Comparison of ENCODE assay signal across 8 cellular contexts in genomic region chr15:100338971-100339444, GRCh38. TPM values are rescaled to one million over a fixed set of nuclear protein-coding genes. Genes with fewer than 3 reads are reported as not detected.
DNase-seq lines count a peak whose midpoint lies in the region; ATAC-seq and TF ChIP-seq lines count a peak whose summit lies in the region.

No MANE protein-coding gene starts in this region.

- H3K4me1 ChIP-seq in PC-9 (replicated peaks; ENCODE audit: insufficient read depth) (0 out of 2 replicates have a peak, but pooled peaks cover 5% of the 10 kb centered on the region), cardiac muscle cell (ENCODE audit: low read depth) (no peaks in the 10 kb centered on the region), prostate gland (replicated peaks) (no peaks in the 10 kb centered on the region)

- POLR2A ChIA-PET in PC-9 (lab: Charles Lee; ENCODE audit: unreplicated experiment): interaction anchor here (0.5 to 0.6 kb wide), 2 partner anchors 321 to 935 kb away, joined by 3 to 4 read pairs; no protein-coding TSS in a partner anchor

- TF ChIP-seq POLR2A in prostate gland (IDR thresholded peaks at IDR 0.05): no peak

- H3F3A ChIP-seq in PC-9 (ENCODE audit: insufficient read depth, low read depth): no peaks in the 10 kb centered on the region

- H3K4me3 ChIP-seq in PC-9 (no peak overlapping the region), cardiac muscle cell (no peak overlapping the region), prostate gland (no peak overlapping the region)

- H3K36me3 ChIP-seq in PC-9 (ENCODE audit: low read depth) (no peaks in the 10 kb centered on the region), cardiac muscle cell (no peaks in the 10 kb centered on the region), prostate gland (no peaks in the 10 kb centered on the region)

- H2AFZ ChIP-seq in PC-9: no peak overlapping the region

- intact Hi-C loops in Calu3 (cut with micrococcal nuclease; ENCODE audit: unreplicated experiment): loop anchor here (2.0 kb wide), 1 partner anchor 410 kb away; no protein-coding TSS in a partner anchor
- intact Hi-C loops in PC-9 (cut with micrococcal nuclease; ENCODE audit: unreplicated experiment): loop anchor here (1.0 to 5.0 kb wide), 4 partner anchors 92 to 410 kb away; no protein-coding TSS in a partner anchor
- intact Hi-C loops in prostate gland (cut with DNase I): loop anchor here (2.0 kb wide), 1 partner anchor 410 kb away; no protein-coding TSS in a partner anchor

- CTCF ChIA-PET in Calu3 (lab: Charles Lee): interaction anchor here (0.7 to 1.2 kb wide), 4 partner anchors 11 to 413 kb away, joined by 3 to 7 read pairs (median 5); no protein-coding TSS in a partner anchor
- CTCF ChIA-PET in PC-9 (lab: Charles Lee): interaction anchor here (0.7 to 1.2 kb wide), 3 partner anchors 11 to 411 kb away, joined by 3 to 5 read pairs (median 4); no protein-coding TSS in a partner anchor

- H3K9me2 ChIP-seq in PC-9 (ENCODE audit: insufficient read depth): no peaks in the 10 kb centered on the region

- H3K9me3 Mint-ChIP-seq in Calu3 (ENCODE audit: low read depth, unreplicated experiment): no peaks in the 10 kb centered on the region
- no peaks in the 10 kb centered on the region for H3K9me3 Mint-ChIP-seq in activated naive CD8-positive, alpha-beta T cell (ENCODE audit: low read depth)

- no peak overlapping the region for H3K27ac Mint-ChIP-seq in Calu3 (ENCODE audit: unreplicated experiment)
- H3K27ac Mint-ChIP-seq in activated naive CD8-positive, alpha-beta T cell: peak overlapping the region; percentile 56

- peak; percentile 31 for TF ChIP-seq CTCF in Calu3 (IDR thresholded peaks at IDR 0.05; ENCODE audit: unreplicated experiment)
- peak; percentile 72 for TF ChIP-seq CTCF in PC-9 (conservative IDR thresholded peaks at IDR 0.05)
- peak; percentile 82 for TF ChIP-seq CTCF in cardiac muscle cell (IDR thresholded peaks at IDR 0.05; ENCODE audit: low read depth, low read length)
- TF ChIP-seq CTCF in prostate gland (IDR thresholded peaks at IDR 0.05): peak; percentile 42 to 92 (median 85)

- H3K4me1 Mint-ChIP-seq in Calu3 (ENCODE audit: low read depth, unreplicated experiment): no peaks in the 10 kb centered on the region
- H3K4me1 Mint-ChIP-seq in activated naive CD8-positive, alpha-beta T cell (ENCODE audit: low read depth): peaks cover 44% of the 10 kb centered on the region

- H3K79me2 ChIP-seq in PC-9 (ENCODE audit: low read depth): no peaks in the 10 kb centered on the region

- no peak overlapping the region for H3K4me3 Mint-ChIP-seq in Calu3 (ENCODE audit: low read depth, unreplicated experiment)
- peak overlapping the region; percentile 82 for H3K4me3 Mint-ChIP-seq in activated naive CD8-positive, alpha-beta T cell

- WGBS in prostate gland: 10% methylated on average over 10 of the region's 10 CpGs

- no peaks in the 10 kb centered on the region for H4K20me1 ChIP-seq in PC-9 (ENCODE audit: insufficient read depth)

- H3K4me2 ChIP-seq in PC-9: no peak overlapping the region

- no peak overlapping the region for H3K27ac ChIP-seq in PC-9
- no peak overlapping the region for H3K27ac ChIP-seq in cardiac muscle cell
- H3K27ac ChIP-seq in prostate gland: no peak overlapping the region

- BruUV-seq in Calu3 (replicated peaks; lab: Mats Ljungman, UMichigan) (no TSS peak), PC-9 (replicated peaks; lab: Mats Ljungman, UMichigan) (no TSS peak)

- DNase-seq in Calu3 (peak; percentile 69), PC-9 (peak; percentile 52 to 69), cardiac muscle cell (ENCODE audit: low read depth in 1 of 2, low spot score in 1 of 2) (peak; percentile 85 to 91), prostate gland (ENCODE audit: low spot score) (peak; percentile 87), NCI-H2107 treated with DMSO at 0.1 percent for 48 hours (lab: John Stamatoyannopoulos, UW; ENCODE audit: unreplicated experiment) (no peak), DMS79 treated with DMSO at 0.1 percent for 48 hours (lab: John Stamatoyannopoulos, UW) (no peak)

- H3K9me3 ChIP-seq in PC-9 (ENCODE audit: insufficient read depth, low read depth): no peaks in the 10 kb centered on the region
- no peaks in the 10 kb centered on the region for H3K9me3 ChIP-seq in cardiac muscle cell (ENCODE audit: low read depth)
- H3K9me3 ChIP-seq in prostate gland: no peaks in the 10 kb centered on the region

- H3K36me3 Mint-ChIP-seq in Calu3 (ENCODE audit: insufficient read depth, unreplicated experiment): peaks cover 16% of the 10 kb centered on the region
- H3K36me3 Mint-ChIP-seq in activated naive CD8-positive, alpha-beta T cell: peaks cover 2% of the 10 kb centered on the region

- ATAC-seq in HG03378 (IDR thresholded peaks at IDR 0.05; ENCODE audit: unreplicated experiment): peak; percentile 45

- H3K27me3 ChIP-seq in PC-9 (ENCODE audit: insufficient read depth, low read depth): no peaks in the 10 kb centered on the region
- H3K27me3 ChIP-seq in cardiac muscle cell: peaks cover 43% of the 10 kb centered on the region
- no peaks in the 10 kb centered on the region for H3K27me3 ChIP-seq in prostate gland (replicated peaks; ENCODE audit: insufficient read depth)

- peaks cover 47% of the 10 kb centered on the region for H3K27me3 Mint-ChIP-seq in Calu3 (ENCODE audit: unreplicated experiment)
- no peaks in the 10 kb centered on the region for H3K27me3 Mint-ChIP-seq in activated naive CD8-positive, alpha-beta T cell

RNA-seq across cellular contexts. Expression of gene ADAMTS17, which starts 2.8 kb away (rescaled TPM):
- 3.5 and 7.3 TPM in 2 replicates for total RNA-seq in Calu3 (2022)
- total RNA-seq in PC-9 (2021): 2.0 and 3.2 TPM in 2 replicates
- 0.69 and 5.5 TPM in 2 replicates for total RNA-seq in cardiac muscle cell
- 0.09 and 3.3 TPM in 2 replicates for polyA plus RNA-seq in cardiac muscle cell
- total RNA-seq in prostate gland: 1 to 10 TPM; 2.7 to 5.6 TPM

Comparison
In these comparisons a context has a peak if more than half of its experiments do, and no peak if none do; other contexts are left out.
1. DNase-seq: peak in Calu3 (single experiment), PC-9 (2 of 2), cardiac muscle cell (2 of 2) and prostate gland (single experiment); none in NCI-H2107 treated with DMSO at 0.1 percent for 48 hours (single experiment) and DMS79 treated with DMSO at 0.1 percent for 48 hours (single experiment).
2. CTCF ChIP-seq: peak in every context shown above with its lines; median percentile 85 in prostate gland; 82 in cardiac muscle cell; 72 in PC-9; 31 in Calu3.